Comparison of ENCODE assay signal across 8 cellular contexts in the genomic region with DNA sequence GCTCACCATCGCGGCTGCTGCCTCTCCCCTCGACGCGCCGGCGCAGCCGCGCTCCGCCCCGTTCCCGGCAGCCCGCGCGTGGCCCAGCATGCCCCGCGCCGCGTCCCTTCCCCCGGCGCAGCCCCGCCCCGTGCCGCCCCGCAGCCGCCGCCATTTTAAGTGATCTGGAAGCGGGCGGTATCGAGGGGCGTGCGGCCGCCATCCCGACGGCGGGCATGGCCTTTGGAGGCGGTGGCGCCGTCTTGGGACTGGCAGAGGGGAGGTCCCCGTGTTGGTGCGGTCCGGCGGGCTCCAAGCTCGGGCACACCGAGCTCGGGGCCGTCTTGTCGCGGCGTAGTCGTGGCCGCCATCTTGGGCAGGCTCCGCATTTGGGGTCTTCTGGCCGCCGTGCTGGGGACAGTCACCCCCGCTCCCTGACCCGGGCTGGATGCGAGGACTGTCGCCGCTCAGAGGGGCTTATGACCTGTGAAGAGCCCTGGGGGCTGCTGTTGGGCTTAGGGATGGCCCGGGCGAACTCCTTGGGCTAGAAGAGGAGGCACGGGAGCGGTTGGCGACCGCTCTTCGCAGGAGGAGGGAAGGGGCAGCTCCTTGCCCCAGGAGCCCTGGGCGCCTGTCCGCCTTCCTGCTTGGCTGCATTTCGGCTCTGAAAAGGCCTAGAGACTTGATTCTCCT. TPM values are rescaled to one million over a fixed set of nuclear protein-coding genes. Genes with fewer than 3 reads are reported as not detected.
DNase-seq lines count a peak whose midpoint lies in the region; ATAC-seq and TF ChIP-seq lines count a peak whose summit lies in the region.

ELOB (minus strand) TSS at position 50 of the 672 bp plus-strand sequence; CDS start at position 9, 41 bp downstream.

- peak within 1 kb of the TSS; percentile 100 for H3K9ac ChIP-seq in HUES6 (ENCODE audit: low read length)

- peak within 1 kb of the TSS; percentile 76 for H3K4me3 ChIP-seq in Caco-2 (ENCODE audit: low read depth, low read length)
- peak within 1 kb of the TSS; percentile 99 for H3K4me3 ChIP-seq in HUES6 (ENCODE audit: low read depth, low read length)
- peak within 1 kb of the TSS; percentile 78 for H3K4me3 ChIP-seq in PC-9
- H3K4me3 ChIP-seq in muscle layer of duodenum (ENCODE audit: low read depth in 1 of 2, low read length in 2 of 2): peak within 1 kb of the TSS; percentile 89 to 94

- CTCF ChIA-PET in Caco-2 (lab: Charles Lee) (interaction anchor here (0.8 kb wide), 1 partner anchor 130 kb away, joined by 4 read pairs; no protein-coding TSS in a partner anchor), PC-9 (lab: Charles Lee) (interaction anchor here (0.5 kb wide), 1 partner anchor 17 kb away, joined by 7 read pairs; no protein-coding TSS in a partner anchor)

- no peaks in the 10 kb centered on the region for H3K27me3 Mint-ChIP-seq in Caco-2 (ENCODE audit: insufficient read depth, unreplicated experiment)
- no peaks in the 10 kb centered on the region for H3K27me3 Mint-ChIP-seq in activated T-cell treated with anti-CD3 and anti-CD28 coated beads, Interleukin-2, amount 50 U/mL, for 4 hours (ENCODE audit: low read depth)

- peaks cover 51% of the 10 kb centered on the region for H3K79me2 ChIP-seq in PC-9 (ENCODE audit: low read depth)

- no peaks in the 10 kb centered on the region for H3K9me2 ChIP-seq in PC-9 (ENCODE audit: insufficient read depth)

- TSS peak; percentile 69 for BruUV-seq in Caco-2 (replicated peaks; lab: Mats Ljungman, UMichigan)
- TSS peak; percentile 62 for BruUV-seq in PC-9 (replicated peaks; lab: Mats Ljungman, UMichigan)

- POLR2A ChIA-PET in Caco-2 (lab: Charles Lee): interaction anchor here (0.5 to 1.3 kb wide), 5 partner anchors 9 to 91 kb away, joined by 3 to 8 read pairs (median 4); partner anchors contain the start of genes PRSS21, PRSS22 and SRRM2
- POLR2A ChIA-PET in PC-9 (lab: Charles Lee; ENCODE audit: unreplicated experiment): interaction anchor here (0.6 to 0.7 kb wide), 4 partner anchors 26 to 81 kb away, joined by 3 to 7 read pairs (median 3); partner anchors contain the start of gene PRSS22

- TF ChIP-seq CTCF in Caco-2 (IDR thresholded peaks at IDR 0.05; ENCODE audit: insufficient read depth in 1 of 2, low read depth in 1 of 2, low read length in 1 of 2, severe bottlenecking in 1 of 2, unreplicated experiment in 1 of 2) (no peak), PC-9 (conservative IDR thresholded peaks at IDR 0.05) (no peak)

- H3K9me3 ChIP-seq in Caco-2 (no peaks in the 10 kb centered on the region), HUES6 (ENCODE audit: control insufficient read depth, insufficient read depth, low read depth, low read length) (no peaks in the 10 kb centered on the region), PC-9 (ENCODE audit: insufficient read depth, low read depth) (no peaks in the 10 kb centered on the region), muscle layer of duodenum (ENCODE audit: control insufficient read depth in 1 of 2, low read length in 2 of 2) (no peaks in the 10 kb centered on the region)

- H3K27ac Mint-ChIP-seq in Caco-2 (ENCODE audit: unreplicated experiment): peak within 1 kb of the TSS; percentile 92

- H3K36me3 Mint-ChIP-seq in Caco-2 (ENCODE audit: insufficient read depth, unreplicated experiment): peaks cover 37% of the 10 kb centered on the region
- peaks cover 9% of the 10 kb centered on the region for H3K36me3 Mint-ChIP-seq in activated T-cell treated with anti-CD3 and anti-CD28 coated beads, Interleukin-2, amount 50 U/mL, for 4 hours (ENCODE audit: insufficient read depth)

- peak within 1 kb of the TSS; percentile 89 for H3K4me3 Mint-ChIP-seq in Caco-2 (ENCODE audit: unreplicated experiment)
- H3K4me3 Mint-ChIP-seq in activated T-cell treated with anti-CD3 and anti-CD28 coated beads, Interleukin-2, amount 50 U/mL, for 4 hours: peak within 1 kb of the TSS; percentile 96

- intact Hi-C loops in Caco-2 (cut with micrococcal nuclease; ENCODE audit: unreplicated experiment): no loop called here
- intact Hi-C loops in PC-9 (cut with micrococcal nuclease; ENCODE audit: unreplicated experiment): loop anchor here (2.0 to 5.0 kb wide), 2 partner anchors 40 to 81 kb away; partner anchors contain the start of genes PRSS21 and PRSS22

- ATAC-seq in GM21360 (IDR thresholded peaks at IDR 0.05; ENCODE audit: unreplicated experiment) (peak; percentile 66), esophagus mucosa (peak; percentile 85)
- ATAC-seq in activated T-cell treated with anti-CD3 and anti-CD28 coated beads, Interleukin-2, amount 50 U/mL, for 4 hours: peak; percentile 92

- peaks cover 50% of the 10 kb centered on the region for H3F3A ChIP-seq in PC-9 (ENCODE audit: insufficient read depth, low read depth)

- peak; percentile 81 to 89 for DNase-seq in Caco-2
- DNase-seq in PC-9: peak; percentile 46 to 88
- peak; percentile 85 for DNase-seq in activated T-cell treated with anti-CD3 and anti-CD28 coated beads, Interleukin-2, amount 50 U/mL, for 4 hours
- DNase-seq in stimulated activated CD8-positive, alpha-beta memory T cell treated with anti-CD3 and anti-CD28 coated beads, Interleukin-7, amount 100 ng/mL, for 24 hours (ENCODE audit: low read depth): peak; percentile 82

- peaks cover 3% of the 10 kb centered on the region for H3K36me3 ChIP-seq in Caco-2 (ENCODE audit: control insufficient read depth, insufficient read depth, low read length)
- H3K36me3 ChIP-seq in HUES6 (ENCODE audit: control insufficient read depth, insufficient read depth, low read length): peaks cover 33% of the 10 kb centered on the region
- H3K36me3 ChIP-seq in PC-9 (ENCODE audit: low read depth): 0 out of 2 replicates have a peak, but pooled peaks cover 4% of the 10 kb centered on the region
- H3K36me3 ChIP-seq in muscle layer of duodenum (ENCODE audit: control insufficient read depth in 1 of 2, insufficient read depth in 2 of 2, low read length in 2 of 2): peaks cover 0 to 24% of the 10 kb centered on the region in 2 donors

- peak within 1 kb of the TSS; percentile 72; the same call in 1 of the 2 replicates for H2AFZ ChIP-seq in PC-9

- H3K27ac ChIP-seq in HUES6 (ENCODE audit: low read depth, low read length): peak within 1 kb of the TSS; percentile 98
- peak within 1 kb of the TSS; percentile 94 for H3K27ac ChIP-seq in PC-9
- peak within 1 kb of the TSS; percentile 97 for H3K27ac ChIP-seq in muscle layer of duodenum (ENCODE audit: low read length)

- H3K27me3 ChIP-seq in Caco-2 (replicated peaks; ENCODE audit: control insufficient read depth, insufficient read depth, low read length): no peaks in the 10 kb centered on the region
- no peaks in the 10 kb centered on the region for H3K27me3 ChIP-seq in HUES6 (ENCODE audit: control insufficient read depth, insufficient read depth, low read length)
- no peaks in the 10 kb centered on the region for H3K27me3 ChIP-seq in PC-9 (ENCODE audit: insufficient read depth, low read depth)
- H3K27me3 ChIP-seq in muscle layer of duodenum (ENCODE audit: low read depth, low read length): no peaks in the 10 kb centered on the region

- H3K4me1 Mint-ChIP-seq in Caco-2 (ENCODE audit: low read depth, unreplicated experiment): peaks cover 6% of the 10 kb centered on the region
- H3K4me1 Mint-ChIP-seq in activated T-cell treated with anti-CD3 and anti-CD28 coated beads, Interleukin-2, amount 50 U/mL, for 4 hours (ENCODE audit: low read depth): peaks cover 30% of the 10 kb centered on the region

- peak within 1 kb of the TSS; percentile 99 for H3K4me2 ChIP-seq in PC-9

- H3K4me1 ChIP-seq in Caco-2 (peaks cover 15% of the 10 kb centered on the region), HUES6 (ENCODE audit: control insufficient read depth, insufficient read depth, low read length) (peaks cover 18% of the 10 kb centered on the region), PC-9 (replicated peaks; ENCODE audit: insufficient read depth) (peaks cover 20% of the 10 kb centered on the region), muscle layer of duodenum (ENCODE audit: control insufficient read depth in 1 of 2, insufficient read depth in 2 of 2, low read length in 2 of 2) (peaks cover 6 to 34% of the 10 kb centered on the region in 2 donors)

- peaks cover 15% of the 10 kb centered on the region for H4K20me1 ChIP-seq in PC-9 (ENCODE audit: insufficient read depth)

- no peaks in the 10 kb centered on the region for H3K9me3 Mint-ChIP-seq in Caco-2 (ENCODE audit: unreplicated experiment)
- no peaks in the 10 kb centered on the region for H3K9me3 Mint-ChIP-seq in activated T-cell treated with anti-CD3 and anti-CD28 coated beads, Interleukin-2, amount 50 U/mL, for 4 hours

RNA-seq across cellular contexts. Expression of gene ELOB, which starts in this region (rescaled TPM):
- total RNA-seq in Caco-2 (2022) (175 and 184 TPM in 2 replicates), PC-9 (2021) (259 and 401 TPM in 2 replicates), esophagus mucosa (310 TPM)
- 100 to 1,000 TPM; 223 to 320 (median 298) TPM for total RNA-seq in activated T-cell treated with anti-CD3 and anti-CD28 coated beads, Interleukin-2, amount 50 U/mL, for 4 hours

Comparison
In these comparisons a context has a peak if more than half of its experiments do, and no peak if none do; other contexts are left out.
1. Peak in every context shown above with its lines: DNase-seq, ATAC-seq, H3K4me3 ChIP-seq and H3K27ac ChIP-seq.